ENCODE assay signal across 8 cellular contexts in the genomic region with DNA sequence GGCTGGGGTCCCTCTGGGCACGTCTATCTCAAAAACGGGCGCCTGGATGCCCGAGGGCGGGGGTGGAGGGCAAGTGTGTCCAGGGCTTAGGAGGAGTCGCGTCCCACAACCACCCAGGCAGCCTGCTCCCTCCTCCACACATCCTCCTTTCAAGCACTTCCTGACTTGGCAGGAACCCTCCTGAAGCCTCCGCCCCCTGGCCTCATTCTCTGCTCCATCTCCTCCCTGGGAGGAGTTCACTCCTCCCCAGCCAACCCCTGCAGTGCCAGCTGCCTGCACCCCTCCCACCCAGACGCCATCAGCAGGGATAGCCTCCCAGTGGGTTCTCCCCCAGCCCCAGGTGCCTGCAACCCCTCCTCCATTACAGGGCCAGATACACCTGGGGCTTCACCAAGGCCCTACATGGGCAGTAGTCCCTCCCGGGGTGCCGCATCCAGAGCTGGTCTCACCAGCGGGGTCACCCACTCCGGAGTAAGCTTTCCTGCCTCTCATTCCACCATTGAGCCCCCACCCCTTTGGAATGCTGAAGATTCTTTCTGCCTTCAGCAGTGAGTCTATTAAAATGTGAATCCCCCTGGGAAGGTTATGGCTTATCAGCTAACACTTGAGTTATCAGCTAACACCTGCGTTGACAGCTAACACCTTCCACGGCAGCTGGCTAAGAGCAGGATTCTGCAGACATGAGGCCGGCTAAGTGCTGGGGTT. TPM values are rescaled to one million over a fixed set of nuclear protein-coding genes. Genes with fewer than 3 reads are reported as not detected.
DNase-seq lines count a peak whose midpoint lies in the region; ATAC-seq and TF ChIP-seq lines count a peak whose summit lies in the region.

No MANE protein-coding gene starts in this region.

- H3K27ac ChIP-seq in angular gyrus (ENCODE audit: low read depth, low read length): peak overlapping the region; percentile 75
- H3K27ac ChIP-seq in right cardiac atrium (ENCODE audit: low read length): no peak overlapping the region

- no peaks in the 10 kb centered on the region for H3K9me3 ChIP-seq in right cardiac atrium (ENCODE audit: control insufficient read depth, low read length)

- WGBS in right cardiac atrium: 22% methylated on average over 16 of the region's 16 CpGs

- ATAC-seq in SK-N-SH treated with all-trans-retinoic acid at 6 μM for 48 hours: peak; percentile 89
- peak; percentile 79 to 84 for ATAC-seq in right cardiac atrium

- TF ChIP-seq POLR2A in erythroblast (IDR thresholded peaks at IDR 0.05; ENCODE audit: low read length): no peak

- DNase-seq in DMS79 treated with DMSO at 0.1 percent for 48 hours (lab: John Stamatoyannopoulos, UW) (peak; percentile 77), NAMALWA (ENCODE audit: low spot score) (peak; percentile 38), right cardiac atrium (peak; percentile 84 to 94 (median 94)), OCI-M2 (lab: John Stamatoyannopoulos, UW; ENCODE audit: unreplicated experiment) (no peak), erythroblast (lab: John Stamatoyannopoulos, UW) (no peak)
- peak; percentile 78 for DNase-seq in stimulated activated CD4-positive, alpha-beta T cell treated with anti-CD3 and anti-CD28 coated beads, Interleukin-15, amount 100 ng/mL, for 24 hours

- H3K4me3 ChIP-seq in right cardiac atrium (ENCODE audit: low read length): no peak overlapping the region

- intact Hi-C loops in right cardiac atrium (cut with DNase I): no loop called here

- H3K27me3 ChIP-seq in right cardiac atrium (ENCODE audit: control insufficient read depth, insufficient read depth): no peaks in the 10 kb centered on the region

- peaks cover 3% of the 10 kb centered on the region for H3K4me1 ChIP-seq in right cardiac atrium (ENCODE audit: control insufficient read depth, insufficient read depth, low read length)

TF ChIP-seq in SK-N-SH treated with all-trans-retinoic acid at 6 μM for 48 hours, 23 proteins besides CTCF, POLR2A, EP300 and RAD21:
- no peak for TF ChIP-seq TCF4 (CRISPR knock-in tag; IDR thresholded peaks at IDR 0.05; ENCODE audit: borderline replicate concordance)
- no peak for TF ChIP-seq TOX (CRISPR knock-in tag; IDR thresholded peaks at IDR 0.05; ENCODE audit: borderline replicate concordance)
- TF ChIP-seq, protein P1, sequence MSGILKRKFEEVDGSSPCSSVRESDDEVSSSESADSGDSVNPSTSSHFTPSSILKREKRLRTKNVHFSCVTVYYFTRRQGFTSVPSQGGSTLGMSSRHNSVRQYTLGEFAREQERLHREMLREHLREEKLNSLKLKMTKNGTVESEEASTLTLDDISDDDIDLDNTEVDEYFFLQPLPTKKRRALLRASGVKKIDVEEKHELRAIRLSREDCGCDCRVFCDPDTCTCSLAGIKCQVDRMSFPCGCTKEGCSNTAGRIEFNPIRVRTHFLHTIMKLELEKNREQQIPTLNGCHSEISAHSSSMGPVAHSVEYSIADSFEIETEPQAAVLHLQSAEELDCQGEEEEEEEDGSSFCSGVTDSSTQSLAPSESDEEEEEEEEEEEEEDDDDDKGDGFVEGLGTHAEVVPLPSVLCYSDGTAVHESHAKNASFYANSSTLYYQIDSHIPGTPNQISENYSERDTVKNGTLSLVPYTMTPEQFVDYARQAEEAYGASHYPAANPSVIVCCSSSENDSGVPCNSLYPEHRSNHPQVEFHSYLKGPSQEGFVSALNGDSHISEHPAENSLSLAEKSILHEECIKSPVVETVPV (CRISPR knock-in tag; IDR thresholded peaks at IDR 0.05): no peak
- TF ChIP-seq, protein P2, sequence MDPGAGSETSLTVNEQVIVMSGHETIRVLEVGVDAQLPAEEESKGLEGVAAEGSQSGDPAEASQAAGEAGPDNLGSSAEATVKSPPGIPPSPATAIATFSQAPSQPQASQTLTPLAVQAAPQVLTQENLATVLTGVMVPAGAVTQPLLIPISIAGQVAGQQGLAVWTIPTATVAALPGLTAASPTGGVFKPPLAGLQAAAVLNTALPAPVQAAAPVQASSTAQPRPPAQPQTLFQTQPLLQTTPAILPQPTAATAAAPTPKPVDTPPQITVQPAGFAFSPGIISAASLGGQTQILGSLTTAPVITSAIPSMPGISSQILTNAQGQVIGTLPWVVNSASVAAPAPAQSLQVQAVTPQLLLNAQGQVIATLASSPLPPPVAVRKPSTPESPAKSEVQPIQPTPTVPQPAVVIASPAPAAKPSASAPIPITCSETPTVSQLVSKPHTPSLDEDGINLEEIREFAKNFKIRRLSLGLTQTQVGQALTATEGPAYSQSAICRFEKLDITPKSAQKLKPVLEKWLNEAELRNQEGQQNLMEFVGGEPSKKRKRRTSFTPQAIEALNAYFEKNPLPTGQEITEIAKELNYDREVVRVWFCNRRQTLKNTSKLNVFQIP (CRISPR knock-in tag; IDR thresholded peaks at IDR 0.05; ENCODE audit: borderline replicate concordance, low read depth): no peak
- TF ChIP-seq ESRRG (CRISPR knock-in tag; IDR thresholded peaks at IDR 0.05): no peak
- TF ChIP-seq ZC3H10 (CRISPR knock-in tag; IDR thresholded peaks at IDR 0.05): no peak
- TF ChIP-seq, protein P3, sequence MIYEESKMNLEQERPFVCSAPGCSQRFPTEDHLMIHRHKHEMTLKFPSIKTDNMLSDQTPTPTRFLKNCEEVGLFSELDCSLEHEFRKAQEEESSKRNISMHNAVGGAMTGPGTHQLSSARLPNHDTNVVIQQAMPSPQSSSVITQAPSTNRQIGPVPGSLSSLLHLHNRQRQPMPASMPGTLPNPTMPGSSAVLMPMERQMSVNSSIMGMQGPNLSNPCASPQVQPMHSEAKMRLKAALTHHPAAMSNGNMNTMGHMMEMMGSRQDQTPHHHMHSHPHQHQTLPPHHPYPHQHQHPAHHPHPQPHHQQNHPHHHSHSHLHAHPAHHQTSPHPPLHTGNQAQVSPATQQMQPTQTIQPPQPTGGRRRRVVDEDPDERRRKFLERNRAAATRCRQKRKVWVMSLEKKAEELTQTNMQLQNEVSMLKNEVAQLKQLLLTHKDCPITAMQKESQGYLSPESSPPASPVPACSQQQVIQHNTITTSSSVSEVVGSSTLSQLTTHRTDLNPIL (CRISPR knock-in tag; IDR thresholded peaks at IDR 0.05; ENCODE audit: low read depth): no peak

RNA-seq across cellular contexts. Expression of a gene that starts 24.4 kb away (rescaled TPM):
- total RNA-seq in right cardiac atrium: 1 to 10 TPM in 3 of 4 donors, under 1 TPM in 1; 0.56 to 1.9 (median 1.2) TPM
- polyA plus RNA-seq in right cardiac atrium: 1.1 TPM

Comparison
In these comparisons a context has a peak if more than half of its experiments do, and no peak if none do; other contexts are left out.
1. DNase-seq: peak in DMS79 treated with DMSO at 0.1 percent for 48 hours (single experiment), NAMALWA (single experiment), right cardiac atrium (3 of 3) and stimulated activated CD4-positive, alpha-beta T cell treated with anti-CD3 and anti-CD28 coated beads, Interleukin-15, amount 100 ng/mL, for 24 hours (single experiment); none in OCI-M2 (single experiment) and erythroblast (0 of 2).